In genomic region chr6:149451361-149452061, GRCh38 we compare ENCODE assay signal across 11 cellular contexts. TPM values are rescaled to one million over a fixed set of nuclear protein-coding genes. Genes with fewer than 3 reads are reported as not detected.
DNase-seq lines count a peak whose midpoint lies in the region; ATAC-seq and TF ChIP-seq lines count a peak whose summit lies in the region.
"Had no signal": no experiment of that assay in that cellular context is flagged by ENCODE, and none has a peak within 500 bp of the region (broad histone marks: within the 10 kb centered on the region; RNA-seq: fewer than 3 reads in every experiment).

No MANE protein-coding gene starts in this region.

- no peaks in the 10 kb centered on the region for H3K9me3 Mint-ChIP-seq in GM23338
- H3K9me3 Mint-ChIP-seq in osteocyte (ENCODE audit: unreplicated experiment), result no peaks in the 10 kb centered on the region
- H3K9me3 Mint-ChIP-seq: activated T-helper 1 cell treated with anti-CD3 and anti-CD28 coated beads, Interleukin-12 subunit alpha, Interleukin-12 subunit beta, Interleukin-2, Interleukin-4 antibody, amounts not matched to agents 30 ng/mL and 10 ng/mL and 1 ng/mL, durations not matched to agents 14 hours and 24 hours and 36 hours had no signal

- H3K27ac Mint-ChIP-seq in GM23338, result no peak overlapping the region
- H3K27ac Mint-ChIP-seq in osteocyte (ENCODE audit: unreplicated experiment), result no peak overlapping the region
- H3K27ac Mint-ChIP-seq: activated T-helper 1 cell treated with anti-CD3 and anti-CD28 coated beads, Interleukin-12 subunit alpha, Interleukin-12 subunit beta, Interleukin-2, Interleukin-4 antibody, amounts not matched to agents 30 ng/mL and 10 ng/mL and 1 ng/mL, durations not matched to agents 14 hours and 24 hours and 36 hours had no signal

- no peaks in the 10 kb centered on the region for H4K20me1 ChIP-seq in GM23338 (replicated peaks; ENCODE audit: insufficient read depth)

- H3K27ac ChIP-seq in GM23338 (ENCODE audit: low read depth), result no peak overlapping the region
- peak overlapping the region; percentile 1 for H3K27ac ChIP-seq in angular gyrus (ENCODE audit: low read depth, low read length)
- no peak overlapping the region for H3K27ac ChIP-seq in gastrocnemius medialis

- H3K36me3 ChIP-seq in GM23338 (ENCODE audit: insufficient read depth) (no peaks in the 10 kb centered on the region), gastrocnemius medialis (no peaks in the 10 kb centered on the region)

- H3K4me3 Mint-ChIP-seq in GM23338 (peak overlapping the region; percentile 53), osteocyte (ENCODE audit: unreplicated experiment) (no peak overlapping the region)
- H3K4me3 Mint-ChIP-seq: activated T-helper 1 cell treated with anti-CD3 and anti-CD28 coated beads, Interleukin-12 subunit alpha, Interleukin-12 subunit beta, Interleukin-2, Interleukin-4 antibody, amounts not matched to agents 30 ng/mL and 10 ng/mL and 1 ng/mL, durations not matched to agents 14 hours and 24 hours and 36 hours had no signal

- peak overlapping the region; percentile 63 for H3K4me3 ChIP-seq in GM23338
- H3K4me3 ChIP-seq in iPS-18c (ENCODE audit: insufficient read depth, low read depth, low read length), result peak overlapping the region; percentile 58; the same call in 1 of the 2 replicates
- peak overlapping the region; percentile 39 to 64 (median 49) for H3K4me3 ChIP-seq in gastrocnemius medialis

- H3K36me3 Mint-ChIP-seq in GM23338 (ENCODE audit: low read depth) (no peaks in the 10 kb centered on the region), osteocyte (ENCODE audit: unreplicated experiment) (no peaks in the 10 kb centered on the region)

- H3K9me3 ChIP-seq in iPS-18c (ENCODE audit: control insufficient read depth, insufficient read depth, low read length) (peaks cover 2% of the 10 kb centered on the region), gastrocnemius medialis (no peaks in the 10 kb centered on the region)

- H3K27me3 Mint-ChIP-seq in GM23338 (ENCODE audit: insufficient read depth, low read depth, poor library complexity) (peaks cover 25% of the 10 kb centered on the region), osteocyte (ENCODE audit: unreplicated experiment) (no peaks in the 10 kb centered on the region)

- TF ChIP-seq CTCF in GM23338 (conservative IDR thresholded peaks at IDR 0.05; ENCODE audit: low read depth in 2 of 2) (no peak), gastrocnemius medialis (IDR thresholded peaks at IDR 0.05 in 4 of 5, conservative IDR thresholded peaks at IDR 0.05 in 1 of 5) (no peak), osteocyte (IDR thresholded peaks at IDR 0.05) (no peak)

- intact Hi-C loops in gastrocnemius medialis (cut with DNase I; ENCODE audit: low total_unique reads), result no loop called here

- H3K27me3 ChIP-seq in GM23338 (ENCODE audit: insufficient read depth) (peaks cover 45% of the 10 kb centered on the region), gastrocnemius medialis (peaks cover 10 to 27% (median 17%) of the 10 kb centered on the region in 3 donors)

- H3K9me2 ChIP-seq in GM23338 (ENCODE audit: insufficient read depth), result no peaks in the 10 kb centered on the region

- DNase-seq in GM23338 (ENCODE audit: low spot score), result peak; percentile 55
- DNase-seq in gastrocnemius medialis, result no peak
- no peak for DNase-seq in NCI-H146 treated with DMSO at 0.1 percent for 48 hours (lab: John Stamatoyannopoulos, UW; ENCODE audit: unreplicated experiment)
- no peak for DNase-seq in stimulated activated naive CD4-positive, alpha-beta T cell treated with Interleukin-2 at 50 U/mL for 16 hours (lab: John Stamatoyannopoulos, UW)
- no peak for DNase-seq in osteocyte (ENCODE audit: extremely low spot score, unreplicated experiment)
- DNase-seq: SHP77 treated with DMSO at 0.1 percent for 48 hours had no signal

- TF ChIP-seq POLR2A in gastrocnemius medialis (IDR thresholded peaks at IDR 0.05), result no peak

- peak overlapping the region; percentile 97 for H2AFZ ChIP-seq in GM23338

- ATAC-seq in GM23338 (peak; percentile 52), gastrocnemius medialis (no peak), GM19467 (IDR thresholded peaks at IDR 0.05; ENCODE audit: unreplicated experiment) (no peak)

- H3K4me1 ChIP-seq in GM23338 (ENCODE audit: insufficient read depth) (no peaks in the 10 kb centered on the region), gastrocnemius medialis (peaks cover 21 to 25% of the 10 kb centered on the region in 2 donors)

- no peaks in the 10 kb centered on the region for H3F3A ChIP-seq in GM23338 (replicated peaks; ENCODE audit: low read depth)

- no peaks in the 10 kb centered on the region; the same call in 2 of the 3 replicates for H3K4me1 Mint-ChIP-seq in GM23338
- peaks cover 18% of the 10 kb centered on the region for H3K4me1 Mint-ChIP-seq in osteocyte (ENCODE audit: unreplicated experiment)

- peak overlapping the region; percentile 89 for H3K4me2 ChIP-seq in GM23338

- H3K79me2 ChIP-seq in GM23338 (replicated peaks; ENCODE audit: insufficient read depth), result no peaks in the 10 kb centered on the region

- in situ Hi-C loops in gastrocnemius medialis (cut with MboI; ENCODE audit: low sequenced_read_pairs in 4 of 4), result no loop called here

TF ChIP-seq in GM23338, 12 proteins besides CTCF, POLR2A, EP300 and RAD21:
- TF ChIP-seq EZH2 (IDR thresholded peaks at IDR 0.05; ENCODE audit: low read depth, unreplicated experiment) (peak; percentile 50), ETS1 (IDR thresholded peaks at IDR 0.05) (no peak)

RNA-seq across cellular contexts. Expression of gene ZC3H12D, which starts 33.3 kb away (rescaled TPM):
- total RNA-seq in GM23338 (2014; rRNA removed; shearing (Covaris generic)), result 0.04 and 0.07 TPM in 2 replicates
- polyA plus RNA-seq in GM23338 (2016; fragmentation: Nextera tagmentation; extraction: Ambion mirVana), result not detected in 2 replicates
- total RNA-seq in gastrocnemius medialis (under 1 TPM in 3 of 4 donors, not detected in 1; 0.03 to 0.36 (median 0.24) TPM), osteocyte (0.21 TPM in 1 of 2 replicates, not detected in the other)
- total RNA-seq: glomerular endothelial cell had no signal

RNA-seq across cellular contexts. Expression of gene SUMO4, which starts 51.4 kb away (rescaled TPM):
- total RNA-seq in GM23338 (2014; rRNA removed; shearing (Covaris generic)), result 0.74 and 1.9 TPM in 2 replicates
- polyA plus RNA-seq in GM23338 (2016; fragmentation: Nextera tagmentation; extraction: Ambion mirVana), result 1.2 and 2.1 TPM in 2 replicates
- total RNA-seq in gastrocnemius medialis (1 to 10 TPM in 1 of 4 donors, under 1 TPM in 1, not detected in 2; 0.33 to 6.3 TPM), osteocyte (1.5 and 2.9 TPM in 2 replicates)
